Comparison of ENCODE assay signal across 8 cellular contexts in genomic region chr14:100306506-100307214, GRCh38. TPM values are rescaled to one million over a fixed set of nuclear protein-coding genes. Genes with fewer than 3 reads are reported as not detected.
DNase-seq lines count a peak whose midpoint lies in the region; ATAC-seq, FAIRE-seq and TF ChIP-seq lines count a peak whose summit lies in the region.

No MANE protein-coding gene starts in this region.

- H3K4me3 Mint-ChIP-seq in activated T-helper 2 cell treated with anti-CD3 and anti-CD28 coated beads, Interferon-gamma antibody, Interleukin-2, Interleukin-4, amounts not matched to agents 10 μg/mL and 5 μg/mL and 100 μg/mL, durations not matched to agents 14 hours and 24 hours and 36 hours (ENCODE audit: low read depth): peak overlapping the region; percentile 73
- H3K4me3 Mint-ChIP-seq in natural killer cell: peak overlapping the region; percentile 80
- H3K4me3 Mint-ChIP-seq in stimulated activated memory B cell treated with anti-CD40 and anti-IgM and Interleukin-4, amounts not matched to agents 10 μg/mL and 1 μg/mL and 100 μg/mL, for 72 hours: peak overlapping the region; percentile 91

- no peak for FAIRE-seq in RCC 7860 (lab: Jason Lieb, UNC)

- no peak for TF ChIP-seq CTCF in natural killer cell (IDR thresholded peaks at IDR 0.05)

- DNase-seq in DMS53 treated with DMSO at 0.1 percent for 48 hours (lab: John Stamatoyannopoulos, UW; ENCODE audit: unreplicated experiment) (peak; percentile 51), KBM-7 (peak; percentile 82), RCC 7860 (ENCODE audit: low spot score) (peak; percentile 46), fibroblast of peridontal ligament (ENCODE audit: extremely low read depth) (peak; percentile 62), natural killer cell (peak; percentile 81)
- peak; percentile 69 for DNase-seq in activated T-helper 2 cell treated with anti-CD3 and anti-CD28 coated beads, Interferon-gamma antibody, Interleukin-2, Interleukin-4, amounts not matched to agents 10 μg/mL and 5 μg/mL and 100 μg/mL, durations not matched to agents 14 hours and 24 hours and 36 hours (ENCODE audit: low spot score)

- intact Hi-C loops in activated T-helper 2 cell treated with anti-CD3 and anti-CD28 coated beads, Interferon-gamma antibody, Interleukin-2, Interleukin-4, amounts not matched to agents 10 μg/mL and 5 μg/mL and 100 μg/mL, durations not matched to agents 14 hours and 24 hours and 36 hours (cut with micrococcal nuclease): loop anchor here (1.0 kb wide), 1 partner anchor 21 kb away; no protein-coding TSS in a partner anchor
- intact Hi-C loops in natural killer cell (cut with micrococcal nuclease): loop anchor here (2.0 to 5.0 kb wide), 2 partner anchors 22 to 71 kb away; partner anchors contain the start of gene WDR25

- H3K9me3 Mint-ChIP-seq in activated T-helper 2 cell treated with anti-CD3 and anti-CD28 coated beads, Interferon-gamma antibody, Interleukin-2, Interleukin-4, amounts not matched to agents 10 μg/mL and 5 μg/mL and 100 μg/mL, durations not matched to agents 14 hours and 24 hours and 36 hours: no peaks in the 10 kb centered on the region
- no peaks in the 10 kb centered on the region for H3K9me3 Mint-ChIP-seq in natural killer cell
- no peaks in the 10 kb centered on the region for H3K9me3 Mint-ChIP-seq in stimulated activated memory B cell treated with anti-CD40 and anti-IgM and Interleukin-4, amounts not matched to agents 10 μg/mL and 1 μg/mL and 100 μg/mL, for 72 hours

- ATAC-seq in GM21723 (IDR thresholded peaks at IDR 0.05; ENCODE audit: unreplicated experiment): peak; percentile 87
- peak; percentile 93 to 96 (median 95) for ATAC-seq in natural killer cell
- ATAC-seq in stimulated activated memory B cell treated with anti-CD40 and anti-IgM and Interleukin-4, amounts not matched to agents 10 μg/mL and 1 μg/mL and 100 μg/mL, for 72 hours: peak; percentile 95

- H3K27ac Mint-ChIP-seq in activated T-helper 2 cell treated with anti-CD3 and anti-CD28 coated beads, Interferon-gamma antibody, Interleukin-2, Interleukin-4, amounts not matched to agents 10 μg/mL and 5 μg/mL and 100 μg/mL, durations not matched to agents 14 hours and 24 hours and 36 hours: no peak overlapping the region
- H3K27ac Mint-ChIP-seq in natural killer cell: peak overlapping the region in 1 of 2 donors; percentile 38
- H3K27ac Mint-ChIP-seq in stimulated activated memory B cell treated with anti-CD40 and anti-IgM and Interleukin-4, amounts not matched to agents 10 μg/mL and 1 μg/mL and 100 μg/mL, for 72 hours: peak overlapping the region; percentile 32

- H3K36me3 Mint-ChIP-seq in activated T-helper 2 cell treated with anti-CD3 and anti-CD28 coated beads, Interferon-gamma antibody, Interleukin-2, Interleukin-4, amounts not matched to agents 10 μg/mL and 5 μg/mL and 100 μg/mL, durations not matched to agents 14 hours and 24 hours and 36 hours (ENCODE audit: low read depth): no peaks in the 10 kb centered on the region
- H3K36me3 Mint-ChIP-seq in natural killer cell: no peaks in the 10 kb centered on the region
- no peaks in the 10 kb centered on the region for H3K36me3 Mint-ChIP-seq in stimulated activated memory B cell treated with anti-CD40 and anti-IgM and Interleukin-4, amounts not matched to agents 10 μg/mL and 1 μg/mL and 100 μg/mL, for 72 hours

- peaks cover 20% of the 10 kb centered on the region for H3K4me1 Mint-ChIP-seq in activated T-helper 2 cell treated with anti-CD3 and anti-CD28 coated beads, Interferon-gamma antibody, Interleukin-2, Interleukin-4, amounts not matched to agents 10 μg/mL and 5 μg/mL and 100 μg/mL, durations not matched to agents 14 hours and 24 hours and 36 hours (ENCODE audit: low read depth)
- H3K4me1 Mint-ChIP-seq in natural killer cell: peaks cover 21 to 23% of the 10 kb centered on the region in 2 donors
- H3K4me1 Mint-ChIP-seq in stimulated activated memory B cell treated with anti-CD40 and anti-IgM and Interleukin-4, amounts not matched to agents 10 μg/mL and 1 μg/mL and 100 μg/mL, for 72 hours: peaks cover 60% of the 10 kb centered on the region

- in situ Hi-C loops in KBM-7 (cut with MboI; ENCODE audit: low pct_unique_long_range_greater_than_20kb, low sequenced_read_pairs): no loop called here

- H3K27me3 Mint-ChIP-seq in activated T-helper 2 cell treated with anti-CD3 and anti-CD28 coated beads, Interferon-gamma antibody, Interleukin-2, Interleukin-4, amounts not matched to agents 10 μg/mL and 5 μg/mL and 100 μg/mL, durations not matched to agents 14 hours and 24 hours and 36 hours (ENCODE audit: low read depth): peaks cover 17% of the 10 kb centered on the region
- H3K27me3 Mint-ChIP-seq in natural killer cell (ENCODE audit: low read depth in 2 of 2): peaks cover 0 to 5% of the 10 kb centered on the region in 2 donors
- no peaks in the 10 kb centered on the region for H3K27me3 Mint-ChIP-seq in stimulated activated memory B cell treated with anti-CD40 and anti-IgM and Interleukin-4, amounts not matched to agents 10 μg/mL and 1 μg/mL and 100 μg/mL, for 72 hours

RNA-seq across cellular contexts. Expression of gene SLC25A29, which starts 0.4 kb away (rescaled TPM):
- total RNA-seq in activated T-helper 2 cell treated with anti-CD3 and anti-CD28 coated beads, Interferon-gamma antibody, Interleukin-2, Interleukin-4, amounts not matched to agents 10 μg/mL and 5 μg/mL and 100 μg/mL, durations not matched to agents 14 hours and 24 hours and 36 hours: 37.0 and 38.8 TPM in 2 replicates
- total RNA-seq in natural killer cell: 10 to 100 TPM in 2 of 3 donors, 1 to 10 TPM in 1; 8.6 to 80.7 (median 69.3) TPM

RNA-seq across cellular contexts. Expression of gene SLC25A47, which starts 16.5 kb away (rescaled TPM):
- not detected in 2 replicates for total RNA-seq in activated T-helper 2 cell treated with anti-CD3 and anti-CD28 coated beads, Interferon-gamma antibody, Interleukin-2, Interleukin-4, amounts not matched to agents 10 μg/mL and 5 μg/mL and 100 μg/mL, durations not matched to agents 14 hours and 24 hours and 36 hours
- under 1 TPM in 1 of 3 donors, not detected in 2; 0.20 TPM for total RNA-seq in natural killer cell

Comparison
In these comparisons a context has a peak if more than half of its experiments do, and no peak if none do; other contexts are left out.
1. Peak in every context shown above with its lines: DNase-seq and ATAC-seq.